ENCODE assay signal across 1 cellular context in the genomic region with DNA sequence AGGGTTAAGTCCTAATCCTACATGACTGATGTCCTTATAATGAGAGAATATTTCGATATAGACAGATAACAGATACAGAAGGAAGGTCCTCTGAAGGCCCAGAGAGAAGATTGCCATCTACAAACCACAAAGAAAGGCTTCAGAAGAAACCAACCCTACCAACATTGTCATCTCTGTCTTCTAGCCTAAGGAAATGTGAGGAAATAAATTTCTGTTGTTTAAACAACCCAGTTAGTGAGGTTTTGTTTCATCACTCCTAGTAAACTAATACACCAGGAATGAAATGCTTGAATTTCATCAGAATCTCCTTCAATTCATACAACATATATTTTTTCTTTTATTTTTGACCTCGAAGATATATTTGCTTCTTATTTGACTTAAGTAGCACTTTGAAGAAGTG.
TF ChIP-seq lines count a peak whose summit lies in the region.

No MANE protein-coding gene starts in this region.

TF ChIP-seq in IMR-90, 13 proteins besides CTCF, POLR2A, EP300 and RAD21 (continued from another document):
- TF ChIP-seq CEBPB (IDR thresholded peaks at IDR 0.05; ENCODE audit: low read depth, low read length) (no peak), USF2 (IDR thresholded peaks at IDR 0.05; ENCODE audit: low read depth, low read length) (no peak), SMC3 (IDR thresholded peaks at IDR 0.05; ENCODE audit: low read depth, low read length) (no peak), FOS (IDR thresholded peaks at IDR 0.05; ENCODE audit: low read depth, low read length) (no peak), CHD1 (IDR thresholded peaks at IDR 0.05; ENCODE audit: low read depth, low read length) (no peak), RCOR1 (IDR thresholded peaks at IDR 0.05; ENCODE audit: insufficient replicate concordance, low read length) (no peak), ELK1 (IDR thresholded peaks at IDR 0.05; ENCODE audit: borderline replicate concordance, low read depth, low read length) (no peak), MAFK (IDR thresholded peaks at IDR 0.05; ENCODE audit: low read depth, low read length) (no peak)
